Comparison of ENCODE assay signal across 9 cellular contexts in genomic region chr14:34301107-34301734, GRCh38.
DNase-seq lines count a peak whose midpoint lies in the region; ATAC-seq and TF ChIP-seq lines count a peak whose summit lies in the region.
"Had no signal": no experiment of that assay in that cellular context is flagged by ENCODE, and none has a peak within 500 bp of the region (broad histone marks: within the 10 kb centered on the region; RNA-seq: fewer than 3 reads in every experiment).

No MANE protein-coding gene starts in this region.

- intact Hi-C loops in breast epithelium (cut with DNase I; ENCODE audit: low total_unique reads) = no loop called here
- intact Hi-C loops in lower lobe of right lung (cut with DNase I) = no loop called here

- TF ChIP-seq CTCF in HFF-Myc (IDR thresholded peaks at IDR 0.05; ENCODE audit: low read depth, low read length, missing control alignments) (peak; percentile 57), breast epithelium (IDR thresholded peaks at IDR 0.05) (peak; percentile 14 to 56 (median 43)), lower lobe of right lung (IDR thresholded peaks at IDR 0.05) (peak; percentile 60)

- peak; percentile 9 for DNase-seq in DMS 273 treated with DMSO at 0.1 percent for 48 hours (lab: John Stamatoyannopoulos, UW)
- DNase-seq in HFF-Myc (ENCODE audit: extremely low read depth, low read depth) = peak; percentile 52
- peak; percentile 84 for DNase-seq in NCI-H510A treated with DMSO at 0.1 percent for 48 hours (lab: John Stamatoyannopoulos, UW)
- no peak for DNase-seq in breast epithelium (ENCODE audit: low spot score in 2 of 2)
- DNase-seq in lower lobe of right lung = no peak
- no peak for DNase-seq in MV-4-11 (lab: John Stamatoyannopoulos, UW)
- no peak for DNase-seq in HK-2 (ENCODE audit: unreplicated experiment)
- no peak for DNase-seq in activated T-cell treated with anti-CD3 and anti-CD28 coated beads, Interleukin-2, amount 50 U/mL, for 1 hour

- H3K36me3 ChIP-seq in breast epithelium (no peaks in the 10 kb centered on the region), lower lobe of right lung (no peaks in the 10 kb centered on the region)

- H3K4me1 ChIP-seq in breast epithelium = no peaks in the 10 kb centered on the region
- H3K4me1 ChIP-seq in lower lobe of right lung = no peaks in the 10 kb centered on the region

- ATAC-seq in lower lobe of right lung = no peak
- ATAC-seq: naive thymus-derived CD8-positive, alpha-beta T cell had no signal

- H3K4me3 ChIP-seq in HFF-Myc (replicated peaks; ENCODE audit: low read depth, low read length) (no peak overlapping the region), breast epithelium (no peak overlapping the region), lower lobe of right lung (no peak overlapping the region)

- H3K9me3 ChIP-seq in breast epithelium (no peaks in the 10 kb centered on the region), lower lobe of right lung (no peaks in the 10 kb centered on the region)

- H3K27ac ChIP-seq in breast epithelium = no peak overlapping the region
- H3K27ac ChIP-seq in lower lobe of right lung = no peak overlapping the region

- H3K27me3 ChIP-seq in breast epithelium (no peaks in the 10 kb centered on the region), lower lobe of right lung (ENCODE audit: low read depth) (no peaks in the 10 kb centered on the region)

- TF ChIP-seq POLR2A in breast epithelium (IDR thresholded peaks at IDR 0.05) = no peak

Comparison
In these comparisons a context has a peak if more than half of its experiments do, and no peak if none do; other contexts are left out.
1. DNase-seq: peak in DMS 273 treated with DMSO at 0.1 percent for 48 hours (single experiment), HFF-Myc (single experiment) and NCI-H510A treated with DMSO at 0.1 percent for 48 hours (single experiment); none in breast epithelium (0 of 2), lower lobe of right lung (single experiment), MV-4-11 (single experiment), HK-2 (single experiment) and activated T-cell treated with anti-CD3 and anti-CD28 coated beads, Interleukin-2, amount 50 U/mL, for 1 hour (single experiment).
2. Peak in every context shown above with its lines, with median percentiles within 50 percentile points of each other: CTCF ChIP-seq.